ENCODE assay signal across 14 cellular contexts in genomic region chr10:128734161-128734560, GRCh38.
DNase-seq lines count a peak whose midpoint lies in the region; ATAC-seq lines count a peak whose summit lies in the region.
"Had no signal": no experiment of that assay in that cellular context is flagged by ENCODE, and none has a peak within 500 bp of the region (broad histone marks: within the 10 kb centered on the region; RNA-seq: fewer than 3 reads in every experiment).

No MANE protein-coding gene starts in this region.

- H2AK5ac ChIP-seq in neuronal stem cell (ENCODE audit: low read depth, low read length): no peak overlapping the region

- no peak overlapping the region for H3K27ac ChIP-seq in BLaER1 treated with 17β-estradiol and CSF1 and Interleukin-3, amounts not matched to agents 10 nM and 100 nM
- H3K27ac ChIP-seq in neuronal stem cell (replicated peaks; ENCODE audit: low read length): no peak overlapping the region
- H3K27ac ChIP-seq in temporal lobe (ENCODE audit: low read depth, low read length): peak overlapping the region; percentile 12

- H2BK15ac ChIP-seq in neuronal stem cell (ENCODE audit: low read length): no peak overlapping the region

- H3K4me3 ChIP-seq in BLaER1 treated with 17β-estradiol and CSF1 and Interleukin-3, amounts not matched to agents 10 nM and 100 nM: no peak overlapping the region
- no peak overlapping the region for H3K4me3 ChIP-seq in neuronal stem cell (ENCODE audit: low read length in 2 of 2)

- H3K27me3 ChIP-seq in BLaER1 treated with 17β-estradiol and CSF1 and Interleukin-3, amounts not matched to agents 10 nM and 100 nM: no peaks in the 10 kb centered on the region
- H3K27me3 ChIP-seq in neuronal stem cell (ENCODE audit: control insufficient read depth in 3 of 3, insufficient read depth in 3 of 3, low read depth in 1 of 3, low read length in 3 of 3): no peaks in the 10 kb centered on the region
- H3K27me3 ChIP-seq: BE2C had no signal

- H3K4me1 ChIP-seq in BLaER1 treated with 17β-estradiol and CSF1 and Interleukin-3, amounts not matched to agents 10 nM and 100 nM: peaks cover 0 to 57% (median 52%) of the 10 kb centered on the region in 10 experiments; a peak in 17 of 20 replicates
- H3K4me1 ChIP-seq in neuronal stem cell (ENCODE audit: control insufficient read depth in 2 of 2, insufficient read depth in 1 of 2, low read depth in 1 of 2, low read length in 2 of 2): no peaks in the 10 kb centered on the region
- H3K4me1 ChIP-seq: BE2C had no signal

- peak; percentile 18 for DNase-seq in mesenteric fat pad (ENCODE audit: low spot score)
- no peak for DNase-seq in neuronal stem cell (ENCODE audit: low spot score)
- DNase-seq: BE2C; CD4-positive, alpha-beta memory T cell; GDM1; GOT3; KG1 had no signal

- no peak overlapping the region for H2BK12ac ChIP-seq in neuronal stem cell (ENCODE audit: low read length)

- H3K9me3 ChIP-seq in BLaER1 treated with 17β-estradiol and CSF1 and Interleukin-3, amounts not matched to agents 10 nM and 100 nM (replicated peaks in 1 of 11): no peaks in the 10 kb centered on the region
- H3K9me3 ChIP-seq in neuronal stem cell (replicated peaks in 1 of 2; ENCODE audit: control insufficient read depth in 2 of 2, insufficient read depth in 1 of 2, low read depth in 1 of 2, low read length in 2 of 2): no peaks in the 10 kb centered on the region
- H3K9me3 ChIP-seq: BE2C had no signal

- H3K14ac ChIP-seq in neuronal stem cell (ENCODE audit: low read length): no peak overlapping the region

- H3K79me1 ChIP-seq in neuronal stem cell (ENCODE audit: low read depth, low read length): no peaks in the 10 kb centered on the region

- no peak overlapping the region for H2BK5ac ChIP-seq in neuronal stem cell (ENCODE audit: low read length)

- no peak overlapping the region for H4K8ac ChIP-seq in neuronal stem cell (ENCODE audit: low read depth, low read length)

- no peak for ATAC-seq in GM21367 (IDR thresholded peaks at IDR 0.05; ENCODE audit: unreplicated experiment)
- no peak for ATAC-seq in GM19035 (IDR thresholded peaks at IDR 0.05; ENCODE audit: unreplicated experiment)
- ATAC-seq in HG03095 (IDR thresholded peaks at IDR 0.05; ENCODE audit: unreplicated experiment): no peak
- ATAC-seq: HCT116, HepG2 had no signal

- WGBS in neuronal stem cell (ENCODE audit: extremely low coverage in 2 of 2, insufficient read length in 2 of 2, insufficient replicate concordance in 1 of 2), 2 donors: no CpG with 5 or more reads among the region's 5 CpGs

- no peaks in the 10 kb centered on the region for H3K36me3 ChIP-seq in BLaER1 treated with 17β-estradiol and CSF1 and Interleukin-3, amounts not matched to agents 10 nM and 100 nM
- H3K36me3 ChIP-seq in neuronal stem cell (replicated peaks in 1 of 2; ENCODE audit: control insufficient read depth in 2 of 2, insufficient read depth in 2 of 2, low read length in 2 of 2): no peaks in the 10 kb centered on the region
- H3K36me3 ChIP-seq: BE2C had no signal

- no peak overlapping the region for H2AFZ ChIP-seq in neuronal stem cell (ENCODE audit: low read length)

- H2BK120ac ChIP-seq in neuronal stem cell (ENCODE audit: low read depth, low read length): no peak overlapping the region

- H3K4me2 ChIP-seq in BLaER1 treated with 17β-estradiol and CSF1 and Interleukin-3, amounts not matched to agents 10 nM and 100 nM: peak overlapping the region in 9 of 11 experiments; percentile 12 to 70 (median 53); a peak in 14 of 22 replicates
- no peak overlapping the region for H3K4me2 ChIP-seq in neuronal stem cell (ENCODE audit: insufficient read depth, low read length, poor library complexity, severe bottlenecking)

- H3K4ac ChIP-seq in neuronal stem cell (ENCODE audit: low read length): no peak overlapping the region

- no peak overlapping the region for H4K91ac ChIP-seq in neuronal stem cell (ENCODE audit: low read depth, low read length, poor library complexity)

- no peak overlapping the region for H3K18ac ChIP-seq in neuronal stem cell (ENCODE audit: low read length)

- H3K23ac ChIP-seq in neuronal stem cell (ENCODE audit: low read depth, low read length, poor library complexity): peak overlapping the region; percentile 18

- no peak overlapping the region for H3K9ac ChIP-seq in BLaER1 treated with 17β-estradiol and CSF1 and Interleukin-3, amounts not matched to agents 10 nM and 100 nM
- H3K9ac ChIP-seq in neuronal stem cell (ENCODE audit: low read depth, low read length, poor library complexity): no peak overlapping the region

- H4K20me1 ChIP-seq in BLaER1 treated with 17β-estradiol and CSF1 and Interleukin-3, amounts not matched to agents 10 nM and 100 nM: no peaks in the 10 kb centered on the region
